Comparison of ENCODE assay signal across 8 cellular contexts in genomic region chr2:131105156-131105949, GRCh38. TPM values are rescaled to one million over a fixed set of nuclear protein-coding genes. Genes with fewer than 3 reads are reported as not detected.
DNase-seq lines count a peak whose midpoint lies in the region; ATAC-seq and TF ChIP-seq lines count a peak whose summit lies in the region.

A gene with protein sequence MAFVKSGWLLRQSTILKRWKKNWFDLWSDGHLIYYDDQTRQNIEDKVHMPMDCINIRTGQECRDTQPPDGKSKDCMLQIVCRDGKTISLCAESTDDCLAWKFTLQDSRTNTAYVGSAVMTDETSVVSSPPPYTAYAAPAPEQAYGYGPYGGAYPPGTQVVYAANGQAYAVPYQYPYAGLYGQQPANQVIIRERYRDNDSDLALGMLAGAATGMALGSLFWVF (plus strand): TSS chr2:131105336. CDS start chr2:131120942, 15,606 bp downstream.

- no peaks in the 10 kb centered on the region for H3K27me3 ChIP-seq in left lung

- no peaks in the 10 kb centered on the region for H3K9me3 Mint-ChIP-seq in activated CD4-positive, alpha-beta T cell treated with anti-CD3 and anti-CD28 coated beads, Interleukin-2, amount 10 ng/mL, durations not matched to agents 24 days and 14 days

- peak; percentile 79 for ATAC-seq in GM18909 (IDR thresholded peaks at IDR 0.05; ENCODE audit: poor library complexity, unreplicated experiment)
- peak; percentile 79 for ATAC-seq in HG03159 (IDR thresholded peaks at IDR 0.05; ENCODE audit: unreplicated experiment)
- peak; percentile 85 for ATAC-seq in left lung

- peak within 1 kb of the TSS; percentile 95 for H3K27ac Mint-ChIP-seq in activated CD4-positive, alpha-beta T cell treated with anti-CD3 and anti-CD28 coated beads, Interleukin-2, amount 10 ng/mL, durations not matched to agents 24 days and 14 days

- no peaks in the 10 kb centered on the region for H3K27me3 Mint-ChIP-seq in activated CD4-positive, alpha-beta T cell treated with anti-CD3 and anti-CD28 coated beads, Interleukin-2, amount 10 ng/mL, durations not matched to agents 24 days and 14 days

- H3K36me3 Mint-ChIP-seq in activated CD4-positive, alpha-beta T cell treated with anti-CD3 and anti-CD28 coated beads, Interleukin-2, amount 10 ng/mL, durations not matched to agents 24 days and 14 days (ENCODE audit: low read depth) = peaks cover 23% of the 10 kb centered on the region

- peaks cover 0 to 43% of the 10 kb centered on the region in 2 donors for H3K4me1 ChIP-seq in left lung

- no peak for TF ChIP-seq CTCF in left lung (IDR thresholded peaks at IDR 0.05)

- H3K4me3 Mint-ChIP-seq in activated CD4-positive, alpha-beta T cell treated with anti-CD3 and anti-CD28 coated beads, Interleukin-2, amount 10 ng/mL, durations not matched to agents 24 days and 14 days = peak within 1 kb of the TSS; percentile 92

- H3K36me3 ChIP-seq in left lung = no peaks in the 10 kb centered on the region

- DNase-seq in AG20443 (ENCODE audit: low spot score) = peak; percentile 99
- DNase-seq in NCI-H526 (lab: John Stamatoyannopoulos, UW) = peak; percentile 75 to 93
- DNase-seq in activated CD4-positive, alpha-beta T cell treated with anti-CD3 and anti-CD28 coated beads, Interleukin-2, amount 10 ng/mL, durations not matched to agents 24 days and 14 days = peak; percentile 99
- DNase-seq in cortex of kidney (lab: John Stamatoyannopoulos, UW) = peak; percentile 56
- DNase-seq in left lung = peak; percentile 93 to 98
- DNase-seq in stimulated activated CD4-positive, alpha-beta T cell treated with anti-CD3 and anti-CD28 coated beads, Interleukin-2, amount 100 ng/mL, for 48 hours = peak; percentile 92 to 96

- H3K9me3 ChIP-seq in left lung = no peaks in the 10 kb centered on the region

- peak within 1 kb of the TSS; percentile 95 to 98 for H3K27ac ChIP-seq in left lung

- H3K4me3 ChIP-seq in left lung = peak within 1 kb of the TSS; percentile 77 to 93

- intact Hi-C loops in activated CD4-positive, alpha-beta T cell treated with anti-CD3 and anti-CD28 coated beads, Interleukin-2, amount 10 ng/mL, durations not matched to agents 24 days and 14 days (cut with micrococcal nuclease) = loop anchor here (1.0 to 10.0 kb wide), 5 partner anchors 12 to 733 kb away; partner anchors contain the start of genes FAM168B and MZT2A
- intact Hi-C loops in left lung (cut with DNase I) = no loop called here

- H3K4me1 Mint-ChIP-seq in activated CD4-positive, alpha-beta T cell treated with anti-CD3 and anti-CD28 coated beads, Interleukin-2, amount 10 ng/mL, durations not matched to agents 24 days and 14 days = peaks cover 44% of the 10 kb centered on the region

RNA-seq across cellular contexts. Expression of the gene that starts here (rescaled TPM):
- 62.4 and 66.7 TPM in 2 replicates for total RNA-seq in activated CD4-positive, alpha-beta T cell treated with anti-CD3 and anti-CD28 coated beads, Interleukin-2, amount 10 ng/mL, durations not matched to agents 24 days and 14 days
- total RNA-seq in left lung = 100 to 1,000 TPM in 1 of 2 donors, 10 to 100 TPM in 1; 86.6 to 106 TPM

Comparison
In these comparisons a context has a peak if more than half of its experiments do, and no peak if none do; other contexts are left out.
1. Peak in every context shown above with its lines: DNase-seq, ATAC-seq, H3K4me3 ChIP-seq and H3K27ac ChIP-seq.